ENCODE assay signal across 1 cellular context in the genomic region with DNA sequence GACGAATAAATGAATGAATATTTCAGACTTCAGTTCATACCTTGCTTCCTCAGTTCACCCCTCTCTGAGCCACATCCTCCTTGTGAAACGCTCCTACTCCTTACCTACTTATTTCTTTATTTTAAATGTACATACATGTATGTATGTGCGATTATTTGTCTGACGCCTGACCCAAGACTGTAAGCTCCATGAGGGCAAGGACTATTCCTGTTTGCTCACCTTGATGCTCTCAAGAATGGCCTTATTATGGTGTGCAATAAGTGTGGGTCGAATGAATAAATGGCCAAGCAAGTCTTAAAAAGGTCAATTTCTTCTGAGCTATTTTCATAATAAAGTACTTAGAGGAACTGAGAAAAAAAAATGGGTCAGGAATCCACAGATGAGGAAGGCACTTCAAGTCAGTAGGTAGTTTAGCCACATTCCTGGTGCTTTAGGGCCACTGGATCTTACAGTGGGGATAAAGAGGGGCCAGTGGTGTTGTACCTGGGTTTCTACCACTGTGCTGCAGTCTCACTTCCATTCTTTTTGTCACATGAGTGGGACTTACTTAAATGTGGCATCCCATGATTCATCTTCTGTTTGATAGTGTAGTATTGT.
TF ChIP-seq lines count a peak whose summit lies in the region.

No MANE protein-coding gene starts in this region.

TF ChIP-seq in H1, 55 proteins besides CTCF, POLR2A, EP300 and RAD21:
- TF ChIP-seq SIN3A (conservative IDR thresholded peaks at IDR 0.05 in 1 of 2, IDR thresholded peaks at IDR 0.05 in 1 of 2; ENCODE audit: low read depth in 1 of 2, low read length in 2 of 2): no peak
- TF ChIP-seq TAF7 (optimal IDR thresholded peaks at IDR 0.05; ENCODE audit: borderline replicate concordance, low read depth, low read length): no peak
- TF ChIP-seq, protein P1, sequence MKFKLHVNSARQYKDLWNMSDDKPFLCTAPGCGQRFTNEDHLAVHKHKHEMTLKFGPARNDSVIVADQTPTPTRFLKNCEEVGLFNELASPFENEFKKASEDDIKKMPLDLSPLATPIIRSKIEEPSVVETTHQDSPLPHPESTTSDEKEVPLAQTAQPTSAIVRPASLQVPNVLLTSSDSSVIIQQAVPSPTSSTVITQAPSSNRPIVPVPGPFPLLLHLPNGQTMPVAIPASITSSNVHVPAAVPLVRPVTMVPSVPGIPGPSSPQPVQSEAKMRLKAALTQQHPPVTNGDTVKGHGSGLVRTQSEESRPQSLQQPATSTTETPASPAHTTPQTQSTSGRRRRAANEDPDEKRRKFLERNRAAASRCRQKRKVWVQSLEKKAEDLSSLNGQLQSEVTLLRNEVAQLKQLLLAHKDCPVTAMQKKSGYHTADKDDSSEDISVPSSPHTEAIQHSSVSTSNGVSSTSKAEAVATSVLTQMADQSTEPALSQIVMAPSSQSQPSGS (IDR thresholded peaks at IDR 0.05; ENCODE audit: low read length): no peak
- TF ChIP-seq POU5F1 (IDR thresholded peaks at IDR 0.05; ENCODE audit: low read depth, low read length): no peak
- TF ChIP-seq HDAC2 (IDR thresholded peaks at IDR 0.05; ENCODE audit: borderline replicate concordance in 1 of 2, low read depth in 2 of 2, low read length in 2 of 2): no peak
- TF ChIP-seq, protein P2, sequence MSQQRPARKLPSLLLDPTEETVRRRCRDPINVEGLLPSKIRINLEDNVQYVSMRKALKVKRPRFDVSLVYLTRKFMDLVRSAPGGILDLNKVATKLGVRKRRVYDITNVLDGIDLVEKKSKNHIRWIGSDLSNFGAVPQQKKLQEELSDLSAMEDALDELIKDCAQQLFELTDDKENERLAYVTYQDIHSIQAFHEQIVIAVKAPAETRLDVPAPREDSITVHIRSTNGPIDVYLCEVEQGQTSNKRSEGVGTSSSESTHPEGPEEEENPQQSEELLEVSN (IDR thresholded peaks at IDR 0.05): no peak
- TF ChIP-seq BACH1 (IDR thresholded peaks at IDR 0.05; ENCODE audit: low read length): no peak
- TF ChIP-seq ZNF274 (IDR thresholded peaks at IDR 0.05; ENCODE audit: borderline replicate concordance, extremely low read depth, low read length): no peak
- no peak for TF ChIP-seq SIRT6 (IDR thresholded peaks at IDR 0.05; ENCODE audit: low read length)
- no peak for TF ChIP-seq CEBPB (IDR thresholded peaks at IDR 0.05; ENCODE audit: low read depth, low read length)
